ENCODE assay signal across 20 cellular contexts in the genomic region with DNA sequence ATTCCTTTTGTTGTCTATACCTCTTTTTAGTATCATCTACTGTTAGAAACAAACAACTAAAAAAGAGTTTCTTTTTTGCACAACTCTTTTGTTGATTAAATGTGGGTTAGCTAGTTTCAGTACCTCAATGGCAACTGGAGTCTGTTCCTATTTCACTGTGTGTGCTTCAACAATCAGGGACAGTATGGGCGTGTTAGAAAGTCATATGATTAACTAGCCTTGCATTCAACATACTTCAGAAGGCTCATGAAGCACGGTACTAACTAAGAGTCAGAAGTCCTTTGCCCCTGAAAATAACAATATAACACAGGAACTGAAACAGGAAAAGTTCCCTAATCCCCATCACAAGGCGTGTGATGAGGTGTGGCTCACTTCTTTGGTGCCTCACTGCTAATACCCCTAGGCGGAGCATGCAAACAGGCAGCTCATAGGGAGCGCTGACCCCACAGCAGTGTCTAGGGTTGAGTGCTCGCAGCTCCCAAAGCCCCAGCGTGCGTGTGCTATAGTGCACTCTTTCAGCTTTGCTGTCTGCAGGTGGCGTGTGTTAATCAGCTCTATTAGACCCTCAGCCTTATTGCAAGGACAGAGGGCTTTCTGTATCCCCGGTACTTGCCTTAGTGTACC.
"Had no signal": no experiment of that assay in that cellular context is flagged by ENCODE, and none has a peak within 500 bp of the region (broad histone marks: within the 10 kb centered on the region; RNA-seq: fewer than 3 reads in every experiment).

No MANE protein-coding gene starts in this region.

- H3K27ac Mint-ChIP-seq: activated T-cell treated with anti-CD3 and anti-CD28 coated beads, Interleukin-2, amount 50 U/mL, for 72 hours; progenitor cell of endocrine pancreas had no signal

- ATAC-seq: activated T-cell treated with anti-CD3 and anti-CD28 coated beads, Interleukin-2, amount 50 U/mL, for 72 hours; left lung; stimulated activated naive CD8-positive, alpha-beta T cell treated with anti-CD3 and anti-CD28 coated beads, Interleukin-15, Interleukin-2, amounts not matched to agents 100 U/mL and 50 U/mL, for 24 hours had no signal

- H3K4me3 Mint-ChIP-seq: activated T-cell treated with anti-CD3 and anti-CD28 coated beads, Interleukin-2, amount 50 U/mL, for 72 hours; central memory CD8-positive, alpha-beta T cell had no signal

- H3K4me1 Mint-ChIP-seq: central memory CD8-positive, alpha-beta T cell had no signal

- DNase-seq: activated CD4-positive, alpha-beta T cell treated with anti-CD3 and anti-CD28 coated beads, Interleukin-2, amount 50 U/mL, for 1 hour; activated CD8-positive, alpha-beta memory T cell treated with anti-CD3 and anti-CD28 coated beads for 24 hours; activated CD8-positive, alpha-beta memory T cell treated with anti-CD3 and anti-CD28 coated beads, Interleukin-2, amount 50 U/mL, for 48 hours; activated effector memory CD4-positive, alpha-beta T cell treated with anti-CD3 and anti-CD28 coated beads, Interleukin-2, amount 50 U/mL, for 16 hours; activated naive CD4-positive, alpha-beta T cell treated with anti-CD3 and anti-CD28 coated beads, Interleukin-2, amount 50 U/mL, for 16 hours; activated T-cell treated with anti-CD3 and anti-CD28 coated beads, Interleukin-2, amount 50 U/mL, for 72 hours; erythroblast; hypothalamus; kidney; left lung; mammary epithelial cell; stimulated activated CD4-positive, alpha-beta T cell treated with anti-CD3 and anti-CD28 coated beads, Interleukin-12 subunit alpha, Interleukin-12 subunit beta, amount 100 ng/mL, for 4 hours; stimulated activated CD4-positive, alpha-beta T cell treated with anti-CD3 and anti-CD28 coated beads, Interleukin-2, amount 100 ng/mL, for 24 hours; stimulated activated naive CD8-positive, alpha-beta T cell treated with anti-CD3 and anti-CD28 coated beads, Interleukin-15, Interleukin-2, amounts not matched to agents 100 U/mL and 50 U/mL, for 24 hours; substantia nigra; T-helper 9 cell; tibial artery; uterus had no signal
